In genomic region chr3:48687220-48687678, GRCh38 we compare ENCODE assay signal across 15 cellular contexts. TPM values are rescaled to one million over a fixed set of nuclear protein-coding genes. Genes with fewer than 3 reads are reported as not detected.
DNase-seq lines count a peak whose midpoint lies in the region; ATAC-seq and TF ChIP-seq lines count a peak whose summit lies in the region.
"Had no signal": no experiment of that assay in that cellular context is flagged by ENCODE, and none has a peak within 500 bp of the region (broad histone marks: within the 10 kb centered on the region; RNA-seq: fewer than 3 reads in every experiment).

No MANE protein-coding gene starts in this region.

- no peak for DNase-seq in CD4-positive, alpha-beta T cell
- DNase-seq in HCT116 (ENCODE audit: low read depth, low spot score) (no peak), foreskin melanocyte (no peak), Kasumi-1 (lab: John Stamatoyannopoulos, UW) (no peak), caudate nucleus (lab: John Stamatoyannopoulos, UW) (no peak)
- DNase-seq: activated gamma-delta T cell treated with Interleukin-2 at 50 U/mL for 16 hours; kidney glomerular epithelial cell; NCI-H1436 treated with DMSO at 0.1 percent for 48 hours; NCI-H774; stimulated activated CD4-positive, alpha-beta T cell treated with anti-CD3 and anti-CD28 coated beads, Interleukin-15, amount 100 ng/mL, for 24 hours; stimulated activated naive CD4-positive, alpha-beta T cell had no signal

- H3K4me1 ChIP-seq in HCT116 (ENCODE audit: control insufficient read depth in 1 of 2, insufficient read depth in 2 of 2, low read length in 2 of 2) (peaks cover 13 to 19% of the 10 kb centered on the region in 2 experiments), parathyroid adenoma (peaks cover 23% of the 10 kb centered on the region)

- H3K27me3 ChIP-seq in CD4-positive, alpha-beta T cell (ENCODE audit: control insufficient read depth, insufficient read depth, low read length) = no peaks in the 10 kb centered on the region
- no peaks in the 10 kb centered on the region for H3K27me3 ChIP-seq in HCT116 (ENCODE audit: insufficient read depth, low read length)
- H3K27me3 ChIP-seq in parathyroid adenoma (ENCODE audit: control insufficient read depth, insufficient read depth, low read length) = no peaks in the 10 kb centered on the region
- H3K27me3 ChIP-seq: neutrophil, right atrium auricular region had no signal

- CTCF ChIA-PET in CD4-positive, alpha-beta T cell (lab: Charles Lee) = no interaction called here
- CTCF ChIA-PET in HCT116 (lab: Charles Lee) = interaction anchor here (1.6 to 2.0 kb wide), 3 partner anchors 10 to 286 kb away, joined by 4 to 7 read pairs (median 5); partner anchors contain the start of gene CELSR3

- H3K36me3 Mint-ChIP-seq in CD4-positive, alpha-beta T cell (ENCODE audit: low read depth) = peaks cover 64% of the 10 kb centered on the region
- peaks cover 41% of the 10 kb centered on the region for H3K36me3 Mint-ChIP-seq in brain

- BruUV-seq in HCT116 (replicated peaks; lab: Mats Ljungman, UMichigan) = no TSS peak

- no peak for ATAC-seq in CD4-positive, alpha-beta T cell (ENCODE audit: poor library complexity)
- ATAC-seq in HCT116 = no peak

- H3K36me3 ChIP-seq in HCT116 (ENCODE audit: control insufficient read depth in 1 of 2, insufficient read depth in 2 of 2, low read length in 2 of 2) (peaks cover 27 to 40% of the 10 kb centered on the region in 2 experiments), parathyroid adenoma (ENCODE audit: control insufficient read depth, insufficient read depth, low read length) (no peaks in the 10 kb centered on the region)

- no peaks in the 10 kb centered on the region for H3K9me2 ChIP-seq in HCT116 (ENCODE audit: insufficient read depth)

- peak overlapping the region; percentile 13 for H3K4me3 Mint-ChIP-seq in CD4-positive, alpha-beta T cell
- H3K4me3 Mint-ChIP-seq in brain = no peak overlapping the region

- H3K4me1 Mint-ChIP-seq in CD4-positive, alpha-beta T cell (ENCODE audit: low read depth) = peaks cover 32% of the 10 kb centered on the region
- H3K4me1 Mint-ChIP-seq in brain = peaks cover 32% of the 10 kb centered on the region

- H3K27ac Mint-ChIP-seq in CD4-positive, alpha-beta T cell = no peak overlapping the region
- peak overlapping the region in 3 of 5 experiments; percentile 40 to 80 (median 48) for H3K27ac Mint-ChIP-seq in brain

- H2AFZ ChIP-seq in HCT116 (ENCODE audit: low read depth, low read length, poor library complexity, severe bottlenecking) (no peak overlapping the region), parathyroid adenoma (no peak overlapping the region)

- TF ChIP-seq RAD21 in HCT116 (IDR thresholded peaks at IDR 0.05; ENCODE audit: low read depth) = no peak

- no peak overlapping the region for H3K9ac ChIP-seq in HCT116 (ENCODE audit: low read length)
- no peak overlapping the region for H3K9ac ChIP-seq in parathyroid adenoma

- no peak overlapping the region for H3K27ac ChIP-seq in CD4-positive, alpha-beta T cell (ENCODE audit: low read depth, low read length)
- H3K27ac ChIP-seq in HCT116 (ENCODE audit: low read depth, low read length) = no peak overlapping the region
- peak overlapping the region; percentile 12 for H3K27ac ChIP-seq in parathyroid adenoma
- no peak overlapping the region for H3K27ac ChIP-seq in caudate nucleus (ENCODE audit: low read depth, low read length)
- H3K27ac ChIP-seq: neutrophil had no signal

- no peaks in the 10 kb centered on the region for H3K9me3 Mint-ChIP-seq in CD4-positive, alpha-beta T cell
- no peaks in the 10 kb centered on the region for H3K9me3 Mint-ChIP-seq in brain

- intact Hi-C loops in CD4-positive, alpha-beta T cell (cut with DNase I, micrococcal nuclease) = loop anchor here (5.0 to 10.0 kb wide), 3 partner anchors 265 to 1818 kb away; partner anchors contain the start of genes CACNA2D2 (in 1 of the 2) and ELP6 (in 1 of the 2)
- intact Hi-C loops in HCT116 (cut with micrococcal nuclease) = loop anchor here (5.0 kb wide), 1 partner anchor 265 kb away; no protein-coding TSS in a partner anchor

- TF ChIP-seq CTCF in CD4-positive, alpha-beta T cell (IDR thresholded peaks at IDR 0.05) = no peak
- no peak for TF ChIP-seq CTCF in HCT116 (IDR thresholded peaks at IDR 0.05 in 2 of 3, conservative IDR thresholded peaks at IDR 0.05 in 1 of 3; ENCODE audit: borderline replicate concordance in 1 of 3, insufficient read depth in 1 of 3, low read depth in 2 of 3, low read length in 2 of 3)
- TF ChIP-seq CTCF in brain (conservative IDR thresholded peaks at IDR 0.05) = no peak
- TF ChIP-seq CTCF in parathyroid adenoma (IDR thresholded peaks at IDR 0.05) = no peak

- H3K4me2 ChIP-seq in HCT116 (ENCODE audit: low read length) (no peak overlapping the region), parathyroid adenoma (ENCODE audit: low read length) (no peak overlapping the region)

- H3K27me3 Mint-ChIP-seq in CD4-positive, alpha-beta T cell = no peaks in the 10 kb centered on the region
- peaks cover 4% of the 10 kb centered on the region for H3K27me3 Mint-ChIP-seq in brain

- POLR2A ChIA-PET in CD4-positive, alpha-beta T cell (lab: Charles Lee) = interaction anchor here (1.3 to 1.5 kb wide), 3 partner anchors 52 to 211 kb away, joined by 3 to 5 read pairs (median 3); partner anchors contain the start of genes SLC25A20 and SLC26A6
- POLR2A ChIA-PET in HCT116 (lab: Charles Lee) = no interaction called here

- no peak for TF ChIP-seq POLR2A in HCT116 (IDR thresholded peaks at IDR 0.05; ENCODE audit: borderline replicate concordance, extremely low read depth, insufficient read depth, insufficient read length)

- H3K79me2 ChIP-seq in HCT116 (ENCODE audit: insufficient read depth, low read length) = peaks cover 44% of the 10 kb centered on the region
- peaks cover 56% of the 10 kb centered on the region for H3K79me2 ChIP-seq in parathyroid adenoma

- no peak overlapping the region for H3K4me3 ChIP-seq in HCT116 (replicated peaks in 1 of 2; ENCODE audit: low read depth in 1 of 2, low read length in 2 of 2)
- H3K4me3 ChIP-seq in parathyroid adenoma (ENCODE audit: low read depth, low read length) = no peak overlapping the region
- H3K4me3 ChIP-seq: right atrium auricular region had no signal

- H4K20me1 ChIP-seq in HCT116 (ENCODE audit: insufficient read depth) = no peaks in the 10 kb centered on the region

- RAD21 ChIA-PET in HCT116 (lab: Charles Lee; ENCODE audit: low non-redundant PET in 1 of 2, low total read pairs in 2 of 2, uncharacterized antibody in 2 of 2, unreplicated experiment in 2 of 2) = no interaction called here

- no peaks in the 10 kb centered on the region for H3K9me3 ChIP-seq in CD4-positive, alpha-beta T cell (ENCODE audit: control insufficient read depth, low read length)
- H3K9me3 ChIP-seq in HCT116 (ENCODE audit: control insufficient read depth in 1 of 2, insufficient read depth in 1 of 2, low read depth in 1 of 2, low read length in 2 of 2) (no peaks in the 10 kb centered on the region), parathyroid adenoma (ENCODE audit: control insufficient read depth, low read length) (no peaks in the 10 kb centered on the region)
- H3K9me3 ChIP-seq: neutrophil, right atrium auricular region had no signal

TF ChIP-seq in HCT116, 20 proteins besides CTCF, POLR2A, EP300 and RAD21:
- TF ChIP-seq FOSL1 (IDR thresholded peaks at IDR 0.05; ENCODE audit: low read depth) (no peak), SIN3A (IDR thresholded peaks at IDR 0.05; ENCODE audit: low read depth) (0 out of 2 replicates have a peak, but pooled peaks have one; percentile 23), CBX3 (IDR thresholded peaks at IDR 0.05; ENCODE audit: low read depth) (no peak), ELF1 (IDR thresholded peaks at IDR 0.05; ENCODE audit: borderline replicate concordance, low read depth) (no peak), ZBTB33 (IDR thresholded peaks at IDR 0.05; ENCODE audit: extremely low read depth, insufficient replicate concordance, low read length) (no peak), SRF (IDR thresholded peaks at IDR 0.05; ENCODE audit: low read depth) (no peak), JUND (IDR thresholded peaks at IDR 0.05) (no peak), EGR1 (IDR thresholded peaks at IDR 0.05; ENCODE audit: low read depth) (no peak)

RNA-seq across cellular contexts. Expression of gene NCKIPSD, which starts 1.5 kb away (rescaled TPM):
- total RNA-seq in CD4-positive, alpha-beta T cell = 10 to 100 TPM in 1 of 2 experiments, 1 to 10 TPM in 1; 9.7 to 10.8 TPM
- total RNA-seq in HCT116 (2021; ENCODE audit: unreplicated experiment) = 36.9 TPM
- 58.4 and 80.7 TPM in 2 replicates for polyA plus RNA-seq in HCT116 (2012)
- polyA plus RNA-seq in brain (ENCODE audit: insufficient read depth, low read depth, low replicate concordance) = 42.2 TPM

RNA-seq across cellular contexts. Expression of gene CELSR3, which starts 24.6 kb away (rescaled TPM):
- total RNA-seq in CD4-positive, alpha-beta T cell = 1 to 10 TPM; 4.9 to 5.0 TPM
- total RNA-seq in HCT116 (2021; ENCODE audit: unreplicated experiment) = 7.8 TPM
- 6.3 and 6.8 TPM in 2 replicates for polyA plus RNA-seq in HCT116 (2012)
- 23.1 TPM for polyA plus RNA-seq in brain (ENCODE audit: insufficient read depth, low read depth, low replicate concordance)

RNA-seq across cellular contexts. Expression of gene IP6K2, which starts 29.8 kb away (rescaled TPM):
- total RNA-seq in CD4-positive, alpha-beta T cell = 100 to 1,000 TPM in 1 of 2 experiments, 10 to 100 TPM in 1; 97.2 to 121 TPM
- total RNA-seq in HCT116 (2021; ENCODE audit: unreplicated experiment) = 89.5 TPM
- polyA plus RNA-seq in HCT116 (2012) = 115 and 121 TPM in 2 replicates
- 121 TPM for polyA plus RNA-seq in brain (ENCODE audit: insufficient read depth, low read depth, low replicate concordance)

RNA-seq across cellular contexts. Expression of gene SLC26A6, which starts 52.0 kb away (rescaled TPM):
- total RNA-seq in CD4-positive, alpha-beta T cell = 10 to 100 TPM; 13.5 to 14.4 TPM
- total RNA-seq in HCT116 (2021; ENCODE audit: unreplicated experiment) = 55.1 TPM
- polyA plus RNA-seq in HCT116 (2012) = 57.0 and 58.9 TPM in 2 replicates
- polyA plus RNA-seq in brain (ENCODE audit: insufficient read depth, low read depth, low replicate concordance) = 3.8 TPM
